In genomic region chr3:32419766-32420137, GRCh38 we compare ENCODE assay signal across 1 cellular context.
TF ChIP-seq lines count a peak whose summit lies in the region.

No MANE protein-coding gene starts in this region.

TF ChIP-seq in SK-N-SH, 30 proteins besides CTCF, POLR2A, EP300 and RAD21 (continued from another document):
- TF ChIP-seq CHD2 (IDR thresholded peaks at IDR 0.05; ENCODE audit: low read length, partially characterized antibody) (no peak), TCF12 (IDR thresholded peaks at IDR 0.05) (no peak), USF1 (IDR thresholded peaks at IDR 0.05; ENCODE audit: borderline replicate concordance, low read depth) (no peak), SMC3 (IDR thresholded peaks at IDR 0.05; ENCODE audit: low read depth, low read length) (no peak), USF2 (IDR thresholded peaks at IDR 0.05; ENCODE audit: borderline replicate concordance, low read depth, low read length) (no peak), YY1 (IDR thresholded peaks at IDR 0.05; ENCODE audit: low read depth) (no peak), REST (IDR thresholded peaks at IDR 0.05; ENCODE audit: low read depth, low read length) (no peak), GATA2 (CRISPR knock-in tag; IDR thresholded peaks at IDR 0.05) (no peak), RCOR1 (IDR thresholded peaks at IDR 0.05; ENCODE audit: low read length) (no peak)
